Comparison of ENCODE assay signal across 10 cellular contexts in the genomic region with DNA sequence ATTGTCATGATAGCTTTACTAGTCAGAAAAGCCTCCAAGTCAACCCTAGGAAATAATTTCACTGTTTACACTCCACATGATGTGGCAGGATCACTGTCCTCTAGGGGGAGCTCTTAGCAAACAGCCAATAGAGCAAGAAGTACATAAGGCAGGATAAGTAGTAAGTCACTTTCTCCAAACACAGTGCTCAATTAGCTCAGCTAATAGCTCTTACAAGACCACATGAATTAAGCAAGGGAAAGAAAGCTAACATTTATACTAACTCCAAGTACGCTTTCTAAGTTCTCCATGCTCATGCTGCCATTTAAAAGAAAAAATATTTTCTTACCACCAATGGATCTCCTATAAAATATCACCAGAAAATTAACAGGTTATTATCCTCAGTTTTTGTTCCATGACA.
DNase-seq lines count a peak whose midpoint lies in the region; ATAC-seq and TF ChIP-seq lines count a peak whose summit lies in the region.
"Had no signal": no experiment of that assay in that cellular context is flagged by ENCODE, and none has a peak within 500 bp of the region (broad histone marks: within the 10 kb centered on the region; RNA-seq: fewer than 3 reads in every experiment).

No MANE protein-coding gene starts in this region.

- H3K27ac Mint-ChIP-seq in activated naive CD4-positive, alpha-beta T cell treated with anti-CD3 and anti-CD28 coated beads, Interleukin-2, amount 50 U/mL, for 72 hours, result peak overlapping the region in 1 of 2 donors; percentile 2
- no peak overlapping the region for H3K27ac Mint-ChIP-seq in immature natural killer cell

- H3K9me3 Mint-ChIP-seq in activated naive CD4-positive, alpha-beta T cell treated with anti-CD3 and anti-CD28 coated beads, Interleukin-2, amount 50 U/mL, for 72 hours, result peaks cover 0 to 4% of the 10 kb centered on the region in 2 donors
- peaks cover 0 to 1% (median 0%) of the 10 kb centered on the region in 6 donors for H3K9me3 Mint-ChIP-seq in immature natural killer cell

- DNase-seq in NCI-H1436 (lab: John Stamatoyannopoulos, UW) (peak; percentile 36), NCI-H1436 treated with DMSO at 0.1 percent for 48 hours (lab: John Stamatoyannopoulos, UW) (no peak), KG1 (lab: John Stamatoyannopoulos, UW) (peak; percentile 40), RWPE1 (ENCODE audit: low spot score) (peak; percentile 33), immature natural killer cell (peak; percentile 44 to 60 (median 52))
- peak in 1 of 2 donors; percentile 65 for DNase-seq in activated naive CD4-positive, alpha-beta T cell treated with anti-CD3 and anti-CD28 coated beads, Interleukin-2, amount 50 U/mL, for 72 hours (ENCODE audit: low spot score in 2 of 2)
- DNase-seq in stimulated activated CD4-positive, alpha-beta T cell treated with anti-CD3 and anti-CD28 coated beads, Interleukin-4, amount 100 ng/mL, for 4 hours, result peak; percentile 22 to 45

- CTCF ChIA-PET in RWPE1 (lab: Yijun Ruan, JAX), result interaction anchor here (0.6 to 1.4 kb wide), 9 partner anchors 12 to 369 kb away, joined by 3 to 5 read pairs (median 3); no protein-coding TSS in a partner anchor

- ATAC-seq in activated naive CD4-positive, alpha-beta T cell treated with anti-CD3 and anti-CD28 coated beads, Interleukin-2, amount 50 U/mL, for 72 hours, result peak; percentile 65 to 67
- no peak for ATAC-seq in HG03159 (IDR thresholded peaks at IDR 0.05; ENCODE audit: unreplicated experiment)

- H3K36me3 Mint-ChIP-seq in activated naive CD4-positive, alpha-beta T cell treated with anti-CD3 and anti-CD28 coated beads, Interleukin-2, amount 50 U/mL, for 72 hours, result no peaks in the 10 kb centered on the region
- H3K36me3 Mint-ChIP-seq in immature natural killer cell, result no peaks in the 10 kb centered on the region

- POLR2A ChIA-PET in RWPE1 (lab: Yijun Ruan, JAX; ENCODE audit: low non-redundant PET), result no interaction called here

- TF ChIP-seq CTCF in RWPE1 (conservative IDR thresholded peaks at IDR 0.05; ENCODE audit: low read depth), result peak; percentile 77

- peaks cover 5 to 7% (median 7%) of the 10 kb centered on the region in 3 donors for H3K27me3 Mint-ChIP-seq in immature natural killer cell (ENCODE audit: low read depth in 3 of 3)

- no peaks in the 10 kb centered on the region for H3K4me1 Mint-ChIP-seq in immature natural killer cell

- H3K4me3 Mint-ChIP-seq in immature natural killer cell, result no peak overlapping the region

- H3K27ac ChIP-seq in RWPE1, result no peak overlapping the region
- H3K27ac ChIP-seq: BLaER1 treated with 17β-estradiol and CSF1 and Interleukin-3, amounts not matched to agents 10 nM and 100 nM; epithelial cell of prostate had no signal
